In the genomic region with DNA sequence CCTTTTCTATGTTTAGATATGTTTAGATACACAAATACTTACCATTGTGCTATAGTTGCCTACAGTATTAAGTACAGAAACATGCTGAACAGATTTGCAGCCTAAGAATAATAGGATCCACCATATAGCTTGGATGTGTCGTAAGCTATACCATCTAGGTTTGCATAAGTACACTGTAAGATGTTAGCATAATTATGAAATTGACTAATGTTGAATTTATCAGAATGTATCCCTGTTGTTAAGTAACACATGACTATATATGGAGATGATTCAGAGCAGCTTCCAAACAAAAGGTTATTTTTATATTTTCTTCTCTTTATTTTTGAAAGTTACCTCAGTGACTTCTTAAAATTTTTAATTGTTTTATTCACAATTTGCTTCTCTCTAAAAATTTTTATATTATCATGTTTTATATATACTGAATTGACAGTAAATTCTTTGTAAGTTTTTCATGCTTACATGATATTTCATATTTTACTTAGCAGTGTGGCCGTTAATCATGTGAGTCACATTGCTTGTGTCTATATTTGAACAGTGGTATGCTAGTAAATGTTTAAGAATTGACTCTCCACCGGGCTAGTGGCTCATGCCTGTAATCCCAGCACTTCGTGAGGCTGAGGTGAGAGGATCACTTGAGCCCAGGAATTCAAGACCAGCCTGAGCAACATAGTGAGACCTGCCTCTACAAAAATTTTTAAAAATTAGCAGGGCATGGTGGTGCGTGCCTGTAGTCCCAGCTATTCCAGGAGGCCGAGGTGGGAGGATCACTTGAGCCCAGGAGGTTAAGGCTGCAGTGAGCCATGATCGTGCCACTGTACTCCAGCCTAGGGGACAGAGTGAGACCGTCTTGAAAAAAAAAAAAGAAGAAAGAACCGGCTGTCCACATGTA, we compare ENCODE assay signal across 23 cellular contexts. TPM values are rescaled to one million over a fixed set of nuclear protein-coding genes. Genes with fewer than 3 reads are reported as not detected.
DNase-seq lines count a peak whose midpoint lies in the region; ATAC-seq and FAIRE-seq lines count a peak whose summit lies in the region.
"Had no signal": no experiment of that assay in that cellular context is flagged by ENCODE, and none has a peak within 500 bp of the region (broad histone marks: within the 10 kb centered on the region; RNA-seq: fewer than 3 reads in every experiment).

No MANE protein-coding gene starts in this region.

- no peak overlapping the region for H3K4me2 ChIP-seq in GM23248 (ENCODE audit: unreplicated experiment)

- no peaks in the 10 kb centered on the region for H3K9me2 ChIP-seq in GM23248 (ENCODE audit: insufficient read depth)

- H3K27me3 ChIP-seq in GM23248 (replicated peaks; ENCODE audit: insufficient read depth) (no peaks in the 10 kb centered on the region), aorta (ENCODE audit: control insufficient read depth in 1 of 2, insufficient read depth in 2 of 2, low read length in 1 of 2) (no peaks in the 10 kb centered on the region)
- H3K27me3 ChIP-seq: adrenal gland had no signal

- no peaks in the 10 kb centered on the region for H4K20me1 ChIP-seq in GM23248 (ENCODE audit: insufficient read depth)

- H3K79me2 ChIP-seq in GM23248 (ENCODE audit: insufficient read depth), result no peaks in the 10 kb centered on the region

- H3K4me1 ChIP-seq in GM23248 (ENCODE audit: insufficient read depth), result 0 out of 2 replicates have a peak, but pooled peaks cover 3% of the 10 kb centered on the region
- H3K4me1 ChIP-seq in aorta (ENCODE audit: control insufficient read depth in 1 of 2, insufficient read depth in 2 of 2, low read length in 2 of 2), result no peaks in the 10 kb centered on the region
- H3K4me1 ChIP-seq: adrenal gland, left ventricle myocardium inferior, prostate gland had no signal

- peak; percentile 43 for FAIRE-seq in A204.1 (lab: Jason Lieb, UNC)
- FAIRE-seq: colon, GM18507, GM19239 had no signal

- intact Hi-C loops in aorta (cut with DNase I), result no loop called here

- ATAC-seq in aorta (ENCODE audit: low FRiP score), result no peak

- DNase-seq in GM23248, result peak; percentile 50
- DNase-seq in amniotic epithelial cell (ENCODE audit: low read depth), result peak; percentile 74
- peak; percentile 13 for DNase-seq in iris pigment epithelial cell (ENCODE audit: low read depth)
- no peak for DNase-seq in KBM-7
- no peak for DNase-seq in aorta
- no peak for DNase-seq in H4 (ENCODE audit: low spot score)
- no peak for DNase-seq in NCI-H526 (lab: John Stamatoyannopoulos, UW)
- DNase-seq: activated CD4-positive, alpha-beta memory T cell treated with anti-CD3 and anti-CD28 coated beads, Interleukin-2, amount 10 ng/mL, durations not matched to agents 7 days and 5 days; activated T-cell treated with anti-CD3 and anti-CD28 coated beads, Interleukin-2, amount 50 U/mL, for 48 hours; adrenal gland; Caco-2; left ventricle myocardium inferior; NCI-H1694 treated with DMSO at 0.1 percent for 48 hours; NCI-H510A treated with DMSO at 0.1 percent for 48 hours; stimulated activated naive CD4-positive, alpha-beta T cell had no signal

- no peak overlapping the region for H3K4me3 ChIP-seq in GM23248
- H3K4me3 ChIP-seq in aorta (ENCODE audit: low read length in 2 of 2), result no peak overlapping the region
- H3K4me3 ChIP-seq: adrenal gland, left ventricle myocardium inferior, prostate gland had no signal

- H3K36me3 ChIP-seq in GM23248 (ENCODE audit: low read depth) (no peaks in the 10 kb centered on the region), aorta (ENCODE audit: control insufficient read depth in 1 of 2, insufficient read depth in 2 of 2, low read length in 1 of 2) (no peaks in the 10 kb centered on the region)
- H3K36me3 ChIP-seq: adrenal gland, left ventricle myocardium inferior, prostate gland had no signal

- in situ Hi-C loops in GM23248 (cut with MboI) (no loop called here), KBM-7 (cut with MboI; ENCODE audit: low pct_unique_long_range_greater_than_20kb, low sequenced_read_pairs) (no loop called here)

- H3K27ac ChIP-seq in GM23248, result no peak overlapping the region
- no peak overlapping the region for H3K27ac ChIP-seq in aorta (ENCODE audit: low read depth in 1 of 2, low read length in 2 of 2)
- H3K27ac ChIP-seq: adrenal gland, left ventricle myocardium inferior, prostate gland had no signal

- H3K9me3 ChIP-seq in GM23248 (ENCODE audit: low read depth), result no peaks in the 10 kb centered on the region
- H3K9me3 ChIP-seq in aorta (ENCODE audit: control insufficient read depth, low read length), result no peaks in the 10 kb centered on the region
- H3K9me3 ChIP-seq: adrenal gland, Caco-2, left ventricle myocardium inferior, prostate gland had no signal

- no peak overlapping the region for H3K9ac ChIP-seq in GM23248

- 57 to 58% methylated on average over 9 of the region's 9 CpGs for whole genome bisulfite sequencing in GM23248 (ENCODE audit: low coverage in 1 of 2, low lambda C conversion rate in 2 of 2, missing lambda C conversion rate in 2 of 2), 2 experiments
- 56 to 66% methylated on average over 9 of the region's 9 CpGs for WGBS in aorta, 2 donors

- H2AFZ ChIP-seq in GM23248, result no peak overlapping the region

- H3F3A ChIP-seq in GM23248 (ENCODE audit: insufficient read depth), result no peaks in the 10 kb centered on the region

RNA-seq across cellular contexts. Expression of a gene that starts 2.6 kb away (rescaled TPM):
- not detected in 2 replicates for total RNA-seq in GM23248 (2014; rRNA removed; shearing (Covaris generic))
- polyA plus RNA-seq in GM23248 (2016; fragmentation: Nextera tagmentation; extraction: Ambion mirVana) (not detected in 2 replicates), aorta (1 to 10 TPM in 1 of 2 donors, not detected in 1; 2.0 TPM)
- not detected for total RNA-seq in aorta
- not detected in 2 replicates for total RNA-seq in H4 (2014; rRNA removed; shearing (Covaris generic))
- total RNA-seq: activated CD4-positive, alpha-beta memory T cell treated with anti-CD3 and anti-CD28 coated beads, Interleukin-2, amount 10 ng/mL, durations not matched to agents 7 days and 5 days; left ventricle myocardium inferior; OCI-LY7; ureter had no signal
- polyA plus RNA-seq: esophagus had no signal

Comparison
In these comparisons a context has a peak if more than half of its experiments do, and no peak if none do; other contexts are left out.
1. DNase-seq: peak in GM23248 (single experiment), amniotic epithelial cell (single experiment) and iris pigment epithelial cell (single experiment); none in KBM-7 (single experiment), aorta (0 of 2), H4 (single experiment) and NCI-H526 (0 of 2).